ENCODE assay signal across 25 cellular contexts in genomic region chr15:50971115-50971514, GRCh38.
"Had no signal": no experiment of that assay in that cellular context is flagged by ENCODE, and none has a peak within 500 bp of the region (broad histone marks: within the 10 kb centered on the region; RNA-seq: fewer than 3 reads in every experiment).

No MANE protein-coding gene starts in this region.

- DNase-seq: colonic mucosa; dermis blood vessel endothelial cell; dorsolateral prefrontal cortex; effector CD4-positive, alpha-beta T cell; effector memory CD4-positive, alpha-beta T cell; erythroblast; esophagus squamous epithelium; foreskin fibroblast; foreskin melanocyte; gastrocnemius medialis; glutamatergic neuron; head of caudate nucleus; heart right ventricle; hippocampal formation; left cardiac atrium; left lung; left ventricle myocardium superior; lower lobe of right lung; mesenchymal stem cell; mucosa of descending colon; naive B cell; naive thymus-derived CD8-positive, alpha-beta T cell had no signal

- H3K27ac ChIP-seq: colonic mucosa, dorsolateral prefrontal cortex, epithelial cell of prostate, esophagus squamous epithelium, gastrocnemius medialis, heart right ventricle, left lung, lower lobe of right lung had no signal

- ATAC-seq: esophagus mucosa; gastrocnemius medialis; heart right ventricle; left cardiac atrium; left lung; left ventricle myocardium superior; lower lobe of right lung; mucosa of descending colon; naive thymus-derived CD8-positive, alpha-beta T cell had no signal

- H3K9me3 ChIP-seq: colonic mucosa, gastrocnemius medialis had no signal

- H3K4me3 ChIP-seq: colonic mucosa, dorsolateral prefrontal cortex, esophagus squamous epithelium, gastrocnemius medialis, heart right ventricle, left lung, lower lobe of right lung, mucosa of descending colon had no signal

- H3K27ac Mint-ChIP-seq: mesothelial cell of epicardium had no signal

- H3K4me3 Mint-ChIP-seq: mesothelial cell of epicardium; naive B cell; naive thymus-derived CD8-positive, alpha-beta T cell had no signal

- H3K27me3 Mint-ChIP-seq: naive B cell; naive thymus-derived CD8-positive, alpha-beta T cell had no signal

- H3K4me1 Mint-ChIP-seq: mesothelial cell of epicardium had no signal

- H3K4me1 ChIP-seq: colonic mucosa, esophagus squamous epithelium, gastrocnemius medialis, heart right ventricle, left lung, lower lobe of right lung had no signal

- H3K27me3 ChIP-seq: colonic mucosa, dorsolateral prefrontal cortex, esophagus squamous epithelium, gastrocnemius medialis, heart right ventricle, left lung had no signal

- H3K36me3 ChIP-seq: colonic mucosa had no signal
